Comparison of ENCODE assay signal across 25 cellular contexts in the genomic region with DNA sequence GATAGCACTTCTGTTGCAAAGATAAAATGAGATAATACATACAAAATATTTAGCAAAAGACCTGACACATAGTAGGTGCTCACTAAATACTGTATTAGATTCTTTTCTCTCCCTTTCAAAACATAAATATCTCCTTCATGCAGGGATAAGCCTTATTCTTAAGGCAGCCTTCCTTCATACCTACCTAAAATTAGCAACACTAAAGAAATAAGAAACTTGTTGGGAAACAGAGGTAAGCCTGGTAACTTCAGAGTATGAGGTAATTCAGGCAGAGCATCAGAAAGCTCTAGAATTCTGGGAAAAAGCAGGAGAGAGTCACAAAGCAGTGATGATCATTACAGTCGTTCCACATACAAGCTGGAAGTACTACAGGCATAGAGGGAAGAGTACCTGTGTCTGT.
"Had no signal": no experiment of that assay in that cellular context is flagged by ENCODE, and none has a peak within 500 bp of the region (broad histone marks: within the 10 kb centered on the region; RNA-seq: fewer than 3 reads in every experiment).

No MANE protein-coding gene starts in this region.

- ATAC-seq: foreskin keratinocyte; heart right ventricle; right lobe of liver; stimulated activated effector memory CD8-positive, alpha-beta T cell treated with anti-CD3 and anti-CD28 coated beads, Interleukin-12 subunit alpha, Interleukin-12 subunit beta, amount 100 ng/mL, for 72 hours had no signal

- H3K4me3 Mint-ChIP-seq: activated CD4-positive, alpha-beta memory T cell treated with anti-CD3 and anti-CD28 coated beads, Interleukin-2, amount 10 ng/mL, durations not matched to agents 7 days and 5 days; activated CD4-positive, alpha-beta T cell treated with anti-CD3 and anti-CD28 coated beads, Interleukin-2, amount 10 ng/mL, durations not matched to agents 7 days and 5 days; activated naive CD4-positive, alpha-beta T cell treated with anti-CD3 and anti-CD28 coated beads, Interleukin-2, amount 10 ng/mL, durations not matched to agents 7 days and 5 days; activated naive CD8-positive, alpha-beta T cell treated with anti-CD3 and anti-CD28 coated beads, Interleukin-2, amount 10 ng/mL, durations not matched to agents 7 days and 5 days; activated T-cell treated with anti-CD3 and anti-CD28 coated beads, Interleukin-2, amount 50 U/mL, for 24 hours; dendritic cell treated with granulocyte-macrophage colony-stimulating factor and Interleukin-4, amounts not matched to agents 40 ng/mL and 50 ng/mL, for 4 days; endodermal cell; nephron; stimulated activated effector memory CD8-positive, alpha-beta T cell treated with anti-CD3 and anti-CD28 coated beads, Interleukin-12 subunit alpha, Interleukin-12 subunit beta, amount 100 ng/mL, for 72 hours; stimulated activated naive CD8-positive, alpha-beta T cell treated with anti-CD3 and anti-CD28 coated beads, Interleukin-15, Interleukin-2, amounts not matched to agents 100 ng/mL and 50 ng/mL, for 24 hours had no signal

- H3K4me3 ChIP-seq: ascending aorta, esophagus muscularis mucosa, heart right ventricle, left ventricle myocardium inferior, lung, right lobe of liver, skin epidermis, thoracic aorta had no signal

- H3K4me1 ChIP-seq: ascending aorta, esophagus muscularis mucosa, foreskin keratinocyte, heart right ventricle, right lobe of liver had no signal

- H3K27ac ChIP-seq: ascending aorta, esophagus muscularis mucosa, foreskin keratinocyte, heart right ventricle, left ventricle myocardium inferior, right lobe of liver, skin epidermis, thoracic aorta had no signal

- H3K36me3 ChIP-seq: thoracic aorta had no signal

- H3K27me3 Mint-ChIP-seq: activated CD4-positive, alpha-beta memory T cell treated with anti-CD3 and anti-CD28 coated beads, Interleukin-2, amount 10 ng/mL, durations not matched to agents 7 days and 5 days; activated CD4-positive, alpha-beta T cell treated with anti-CD3 and anti-CD28 coated beads, Interleukin-2, amount 10 ng/mL, durations not matched to agents 7 days and 5 days; activated naive CD4-positive, alpha-beta T cell treated with anti-CD3 and anti-CD28 coated beads, Interleukin-2, amount 10 ng/mL, durations not matched to agents 7 days and 5 days; activated naive CD8-positive, alpha-beta T cell treated with anti-CD3 and anti-CD28 coated beads, Interleukin-2, amount 10 ng/mL, durations not matched to agents 7 days and 5 days; activated T-cell treated with anti-CD3 and anti-CD28 coated beads, Interleukin-2, amount 50 U/mL, for 24 hours; dendritic cell treated with granulocyte-macrophage colony-stimulating factor and Interleukin-4, amounts not matched to agents 40 ng/mL and 50 ng/mL, for 4 days; stimulated activated naive CD8-positive, alpha-beta T cell treated with anti-CD3 and anti-CD28 coated beads, Interleukin-15, Interleukin-2, amounts not matched to agents 100 ng/mL and 50 ng/mL, for 24 hours had no signal

- H3K4me1 Mint-ChIP-seq: activated naive CD8-positive, alpha-beta T cell treated with anti-CD3 and anti-CD28 coated beads, Interleukin-2, amount 10 ng/mL, durations not matched to agents 7 days and 5 days had no signal

- H3K27me3 ChIP-seq: ascending aorta, esophagus muscularis mucosa, foreskin keratinocyte, heart right ventricle, right lobe of liver had no signal

- H3K9me3 ChIP-seq: ascending aorta, esophagus muscularis mucosa, heart right ventricle, left ventricle myocardium inferior, right lobe of liver, thoracic aorta had no signal

- DNase-seq: activated CD4-positive, alpha-beta memory T cell treated with anti-CD3 and anti-CD28 coated beads, Interleukin-2, amount 10 ng/mL, durations not matched to agents 7 days and 5 days; activated CD4-positive, alpha-beta T cell treated with anti-CD3 and anti-CD28 coated beads for 1 hour; activated CD4-positive, alpha-beta T cell treated with anti-CD3 and anti-CD28 coated beads, Interleukin-2, amount 10 ng/mL, durations not matched to agents 7 days and 5 days; activated CD8-positive, alpha-beta memory T cell treated with anti-CD3 and anti-CD28 coated beads, Interleukin-2, amount 50 U/mL, for 48 hours; activated gamma-delta T cell; activated naive CD4-positive, alpha-beta T cell treated with anti-CD3 and anti-CD28 coated beads, Interleukin-2, amount 10 ng/mL, durations not matched to agents 7 days and 5 days; activated naive CD8-positive, alpha-beta T cell treated with anti-CD3 and anti-CD28 coated beads, Interleukin-2, amount 10 ng/mL, durations not matched to agents 7 days and 5 days; activated T-cell treated with anti-CD3 and anti-CD28 coated beads, Interleukin-2, amount 50 U/mL, for 24 hours; central memory CD4-positive, alpha-beta T cell; endodermal cell; heart right ventricle; left ventricle myocardium inferior; right lobe of liver; stimulated activated CD4-positive, alpha-beta T cell treated with anti-CD3 and anti-CD28 coated beads, Interleukin-4, amount 100 ng/mL, for 24 hours; T-helper 2 cell had no signal

- H3K27ac Mint-ChIP-seq: activated CD4-positive, alpha-beta memory T cell treated with anti-CD3 and anti-CD28 coated beads, Interleukin-2, amount 10 ng/mL, durations not matched to agents 7 days and 5 days; activated CD4-positive, alpha-beta T cell treated with anti-CD3 and anti-CD28 coated beads, Interleukin-2, amount 10 ng/mL, durations not matched to agents 7 days and 5 days; activated naive CD4-positive, alpha-beta T cell treated with anti-CD3 and anti-CD28 coated beads, Interleukin-2, amount 10 ng/mL, durations not matched to agents 7 days and 5 days; activated naive CD8-positive, alpha-beta T cell treated with anti-CD3 and anti-CD28 coated beads, Interleukin-2, amount 10 ng/mL, durations not matched to agents 7 days and 5 days; activated T-cell treated with anti-CD3 and anti-CD28 coated beads, Interleukin-2, amount 50 U/mL, for 24 hours; dendritic cell treated with granulocyte-macrophage colony-stimulating factor and Interleukin-4, amounts not matched to agents 40 ng/mL and 50 ng/mL, for 4 days; endodermal cell; nephron; stimulated activated effector memory CD8-positive, alpha-beta T cell treated with anti-CD3 and anti-CD28 coated beads, Interleukin-12 subunit alpha, Interleukin-12 subunit beta, amount 100 ng/mL, for 72 hours; stimulated activated naive CD8-positive, alpha-beta T cell treated with anti-CD3 and anti-CD28 coated beads, Interleukin-15, Interleukin-2, amounts not matched to agents 100 ng/mL and 50 ng/mL, for 24 hours had no signal

- H3K9me3 Mint-ChIP-seq: activated CD4-positive, alpha-beta memory T cell treated with anti-CD3 and anti-CD28 coated beads, Interleukin-2, amount 10 ng/mL, durations not matched to agents 7 days and 5 days; activated CD4-positive, alpha-beta T cell treated with anti-CD3 and anti-CD28 coated beads, Interleukin-2, amount 10 ng/mL, durations not matched to agents 7 days and 5 days; activated naive CD4-positive, alpha-beta T cell treated with anti-CD3 and anti-CD28 coated beads, Interleukin-2, amount 10 ng/mL, durations not matched to agents 7 days and 5 days; activated naive CD8-positive, alpha-beta T cell treated with anti-CD3 and anti-CD28 coated beads, Interleukin-2, amount 10 ng/mL, durations not matched to agents 7 days and 5 days; activated T-cell treated with anti-CD3 and anti-CD28 coated beads, Interleukin-2, amount 50 U/mL, for 24 hours; dendritic cell treated with granulocyte-macrophage colony-stimulating factor and Interleukin-4, amounts not matched to agents 40 ng/mL and 50 ng/mL, for 4 days; endodermal cell; nephron; stimulated activated effector memory CD8-positive, alpha-beta T cell treated with anti-CD3 and anti-CD28 coated beads, Interleukin-12 subunit alpha, Interleukin-12 subunit beta, amount 100 ng/mL, for 72 hours; stimulated activated naive CD8-positive, alpha-beta T cell treated with anti-CD3 and anti-CD28 coated beads, Interleukin-15, Interleukin-2, amounts not matched to agents 100 ng/mL and 50 ng/mL, for 24 hours had no signal
